ENCODE assay signal across 25 cellular contexts in genomic region chr7:5287802-5288201, GRCh38.
"Had no signal": no experiment of that assay in that cellular context is flagged by ENCODE, and none has a peak within 500 bp of the region (broad histone marks: within the 10 kb centered on the region; RNA-seq: fewer than 3 reads in every experiment).

No MANE protein-coding gene starts in this region.

- ATAC-seq: esophagus mucosa, gastrocnemius medialis, heart right ventricle, left cardiac atrium, left lung, left ventricle myocardium superior, lower lobe of right lung, mucosa of descending colon had no signal

- DNase-seq: dermis blood vessel endothelial cell; dorsolateral prefrontal cortex; effector CD4-positive, alpha-beta T cell; effector memory CD4-positive, alpha-beta T cell; esophagus squamous epithelium; foreskin fibroblast; foreskin melanocyte; gastrocnemius medialis; glutamatergic neuron; head of caudate nucleus; heart right ventricle; hippocampal formation; left cardiac atrium; left lung; left ventricle myocardium superior; lower lobe of right lung; mesenchymal stem cell; mucosa of descending colon had no signal

- H3K36me3 ChIP-seq: esophagus squamous epithelium, gastrocnemius medialis, heart right ventricle, left lung, lower lobe of right lung had no signal

- H3K27ac Mint-ChIP-seq: mesothelial cell of epicardium had no signal

- H3K4me3 ChIP-seq: coronary artery, dorsolateral prefrontal cortex, esophagus squamous epithelium, gastrocnemius medialis, heart right ventricle, left lung, lower lobe of right lung, mucosa of descending colon had no signal

- H3K27me3 ChIP-seq: dorsolateral prefrontal cortex had no signal

- FAIRE-seq: colon, endothelial cell of umbilical vein, islet of Langerhans, keratinocyte had no signal

- H3K27ac ChIP-seq: coronary artery, dorsolateral prefrontal cortex, esophagus squamous epithelium, gastrocnemius medialis, heart right ventricle, left lung, lower lobe of right lung had no signal

- H3K9me3 ChIP-seq: esophagus squamous epithelium, gastrocnemius medialis, heart right ventricle, left lung, lower lobe of right lung, mucosa of descending colon had no signal

- H3K4me3 Mint-ChIP-seq: mesothelial cell of epicardium had no signal

- H3K9me3 Mint-ChIP-seq: mesothelial cell of epicardium had no signal

- H3K4me1 ChIP-seq: gastrocnemius medialis had no signal
